8 cellular contexts compared by ENCODE assay signal in genomic region chr6:19812512-19813119, GRCh38. TPM values are rescaled to one million over a fixed set of nuclear protein-coding genes. Genes with fewer than 3 reads are reported as not detected.
DNase-seq lines count a peak whose midpoint lies in the region; ATAC-seq, FAIRE-seq and TF ChIP-seq lines count a peak whose summit lies in the region.

No MANE protein-coding gene starts in this region.

- POLR2A ChIA-PET in naive thymus-derived CD4-positive, alpha-beta T cell (lab: Charles Lee), result no interaction called here

- no peak overlapping the region for H3K4me3 ChIP-seq in pancreas
- no peak overlapping the region for H3K4me3 ChIP-seq in naive thymus-derived CD4-positive, alpha-beta T cell (ENCODE audit: low read length)

- H3K9me3 Mint-ChIP-seq in naive thymus-derived CD4-positive, alpha-beta T cell, result peaks cover 0 to 13% (median 1%) of the 10 kb centered on the region in 11 donors

- no peaks in the 10 kb centered on the region for H3K4me1 Mint-ChIP-seq in naive thymus-derived CD4-positive, alpha-beta T cell

- no peak overlapping the region for H3K27ac Mint-ChIP-seq in naive thymus-derived CD4-positive, alpha-beta T cell

- TF ChIP-seq CTCF in pancreas (IDR thresholded peaks at IDR 0.05), result peak in 3 of 4 donors; percentile 43 to 59 (median 51)

- FAIRE-seq in pancreas (lab: Jason Lieb, UNC), result peak; percentile 75

- H3K36me3 Mint-ChIP-seq in naive thymus-derived CD4-positive, alpha-beta T cell, result no peaks in the 10 kb centered on the region

- peaks cover 0 to 20% (median 8%) of the 10 kb centered on the region in 5 donors for H3K27me3 Mint-ChIP-seq in naive thymus-derived CD4-positive, alpha-beta T cell

- peaks cover 0 to 15% (median 0%) of the 10 kb centered on the region in 4 donors for H3K27me3 ChIP-seq in pancreas
- no peaks in the 10 kb centered on the region for H3K27me3 ChIP-seq in naive thymus-derived CD4-positive, alpha-beta T cell (ENCODE audit: control insufficient read depth in 2 of 2, insufficient read depth in 2 of 2, low read length in 2 of 2)

- H3K4me3 Mint-ChIP-seq in naive thymus-derived CD4-positive, alpha-beta T cell, result no peak overlapping the region

- intact Hi-C loops in pancreas (cut with DNase I), result no loop called here
- intact Hi-C loops in naive thymus-derived CD4-positive, alpha-beta T cell (cut with micrococcal nuclease), result no loop called here

- CTCF ChIA-PET in naive thymus-derived CD4-positive, alpha-beta T cell (lab: Charles Lee), result no interaction called here

- 43 to 44% methylated on average over 6 of the region's 6 CpGs for WGBS in pancreas, 2 donors

- ATAC-seq in pancreas (peak; percentile 67 to 90 (median 85)), HG02623 (IDR thresholded peaks at IDR 0.05; ENCODE audit: unreplicated experiment) (no peak), GM18870 (IDR thresholded peaks at IDR 0.05; ENCODE audit: unreplicated experiment) (no peak)
- ATAC-seq in naive thymus-derived CD4-positive, alpha-beta T cell, result no peak

- no peaks in the 10 kb centered on the region for H3K36me3 ChIP-seq in pancreas
- H3K36me3 ChIP-seq in naive thymus-derived CD4-positive, alpha-beta T cell (ENCODE audit: control insufficient read depth in 2 of 3, insufficient read depth in 3 of 3, low read length in 3 of 3), result no peaks in the 10 kb centered on the region

- H3K27ac ChIP-seq in pancreas, result no peak overlapping the region
- no peak overlapping the region for H3K27ac ChIP-seq in naive thymus-derived CD4-positive, alpha-beta T cell (ENCODE audit: low read depth, low read length)

- no peaks in the 10 kb centered on the region for H3K9me3 ChIP-seq in pancreas
- no peaks in the 10 kb centered on the region for H3K9me3 ChIP-seq in naive thymus-derived CD4-positive, alpha-beta T cell (ENCODE audit: control insufficient read depth in 2 of 3, low read length in 3 of 3)

- DNase-seq in DMS 273 (lab: John Stamatoyannopoulos, UW; ENCODE audit: unreplicated experiment), result peak; percentile 57
- DNase-seq in DMS 273 treated with DMSO at 0.1 percent for 48 hours (lab: John Stamatoyannopoulos, UW), result no peak
- peak; percentile 71 for DNase-seq in NCI-H748 (lab: John Stamatoyannopoulos, UW; ENCODE audit: unreplicated experiment)
- DNase-seq in epidermal melanocyte (ENCODE audit: insufficient read length, low spot score), result peak; percentile 32
- no peak for DNase-seq in pancreas
- DNase-seq in naive thymus-derived CD4-positive, alpha-beta T cell, result no peak

- no peaks in the 10 kb centered on the region for H3K4me1 ChIP-seq in pancreas
- H3K4me1 ChIP-seq in naive thymus-derived CD4-positive, alpha-beta T cell (ENCODE audit: control insufficient read depth in 2 of 2, insufficient read depth in 2 of 2, low read length in 2 of 2), result no peaks in the 10 kb centered on the region

RNA-seq across cellular contexts. Expression of gene ID4, which starts 24.6 kb away (rescaled TPM):
- total RNA-seq in pancreas, result 10 to 100 TPM; 11.8 to 23.0 (median 18.6) TPM
- 10 to 100 TPM; 12.4 to 15.7 TPM for polyA plus RNA-seq in pancreas
- total RNA-seq in naive thymus-derived CD4-positive, alpha-beta T cell, result not detected
- not detected for polyA plus RNA-seq in naive thymus-derived CD4-positive, alpha-beta T cell

Comparison
In these comparisons a context has a peak if more than half of its experiments do, and no peak if none do; other contexts are left out.
1. DNase-seq: peak in DMS 273 (single experiment), NCI-H748 (single experiment) and epidermal melanocyte (single experiment); none in DMS 273 treated with DMSO at 0.1 percent for 48 hours (single experiment), pancreas (0 of 6) and naive thymus-derived CD4-positive, alpha-beta T cell (0 of 9).
2. ATAC-seq: peak in pancreas (4 of 4); none in HG02623 (single experiment), GM18870 (single experiment) and naive thymus-derived CD4-positive, alpha-beta T cell (single experiment).
3. RNA of gene ID4, which starts 24.6 kb away (total RNA-seq): 11.8 to 23.0 TPM in pancreas; not detected in naive thymus-derived CD4-positive, alpha-beta T cell; every median in the first group is over 10 times any median in the second.